In the genomic region with DNA sequence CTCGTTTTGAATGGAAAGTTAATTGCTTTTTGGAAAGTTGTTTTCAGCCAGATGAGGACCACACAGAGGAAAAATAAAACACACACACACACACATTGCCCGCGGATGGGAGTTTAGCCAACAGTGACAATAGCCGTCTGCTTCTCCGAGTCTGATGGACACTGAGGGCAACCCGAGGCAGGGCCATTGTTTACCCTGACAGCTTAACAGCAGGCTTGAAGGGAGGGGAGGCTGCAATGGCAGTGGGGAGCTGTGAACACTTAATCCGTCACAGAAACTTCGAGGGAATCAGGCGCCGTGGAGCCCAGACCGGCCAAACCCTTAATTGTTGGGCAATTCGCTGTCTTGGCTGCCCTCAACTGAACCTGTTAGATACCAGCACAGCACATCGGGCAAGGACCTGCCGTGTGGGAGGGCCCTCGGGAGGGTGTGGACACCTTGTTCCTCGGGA, we compare ENCODE assay signal across 14 cellular contexts.
DNase-seq lines count a peak whose midpoint lies in the region; ATAC-seq and TF ChIP-seq lines count a peak whose summit lies in the region.
"Had no signal": no experiment of that assay in that cellular context is flagged by ENCODE, and none has a peak within 500 bp of the region (broad histone marks: within the 10 kb centered on the region; RNA-seq: fewer than 3 reads in every experiment).

No MANE protein-coding gene starts in this region.

- CTCF ChIA-PET in PC-9 (lab: Charles Lee): no interaction called here

- H3K4me3 Mint-ChIP-seq in type B pancreatic cell: peak overlapping the region; percentile 56

- intact Hi-C loops in PC-9 (cut with micrococcal nuclease; ENCODE audit: unreplicated experiment): no loop called here

- no peak for TF ChIP-seq RAD21 in neural cell (conservative IDR thresholded peaks at IDR 0.05)

- no TSS peak for BruUV-seq in PC-9 (replicated peaks; lab: Mats Ljungman, UMichigan)

- H3K9me2 ChIP-seq in neural cell (ENCODE audit: insufficient read depth, low read length) (no peaks in the 10 kb centered on the region), PC-9 (ENCODE audit: insufficient read depth) (no peaks in the 10 kb centered on the region)

- TF ChIP-seq CTCF in neural cell (IDR thresholded peaks at IDR 0.05; ENCODE audit: poor library complexity, severe bottlenecking) (no peak), type B pancreatic cell (conservative IDR thresholded peaks at IDR 0.05) (no peak), PC-9 (conservative IDR thresholded peaks at IDR 0.05) (no peak)

- no peaks in the 10 kb centered on the region for H3K9me3 ChIP-seq in neural cell (ENCODE audit: low read length)
- H3K9me3 ChIP-seq in PC-9 (ENCODE audit: insufficient read depth, low read depth): no peaks in the 10 kb centered on the region
- H3K9me3 ChIP-seq: body of pancreas, thoracic aorta had no signal

- TF ChIP-seq EP300 in neural cell (conservative IDR thresholded peaks at IDR 0.05; ENCODE audit: poor library complexity, severe bottlenecking): peak; percentile 22

- no peaks in the 10 kb centered on the region for H3K27me3 ChIP-seq in neural cell (ENCODE audit: insufficient read depth, low read depth, low read length)
- peaks cover 12% of the 10 kb centered on the region; the same call in 1 of the 2 replicates for H3K27me3 ChIP-seq in PC-9 (ENCODE audit: insufficient read depth, low read depth)
- H3K27me3 ChIP-seq: body of pancreas had no signal

- ATAC-seq in esophagus mucosa (peak; percentile 48), HG03097 (IDR thresholded peaks at IDR 0.05; ENCODE audit: low FRiP score, unreplicated experiment) (no peak), GM18868 (IDR thresholded peaks at IDR 0.05; ENCODE audit: unreplicated experiment) (no peak)
- ATAC-seq: body of pancreas had no signal

- no peak overlapping the region for H3K27ac ChIP-seq in neural cell (ENCODE audit: low read length)
- no peak overlapping the region for H3K27ac ChIP-seq in PC-9
- H3K27ac ChIP-seq: body of pancreas, thoracic aorta had no signal

- no peak overlapping the region for H2AFZ ChIP-seq in neural cell (ENCODE audit: low read depth, low read length)
- no peak overlapping the region for H2AFZ ChIP-seq in PC-9

- H3K4me1 ChIP-seq in PC-9 (replicated peaks; ENCODE audit: insufficient read depth): peaks cover 52% of the 10 kb centered on the region
- H3K4me1 ChIP-seq: body of pancreas had no signal

- H3K4me3 ChIP-seq in neural cell (ENCODE audit: low read length): no peak overlapping the region
- H3K4me3 ChIP-seq in PC-9: no peak overlapping the region
- H3K4me3 ChIP-seq: body of pancreas, thoracic aorta had no signal

- H3K4me2 ChIP-seq in neural cell (ENCODE audit: low read length) (no peak overlapping the region), PC-9 (no peak overlapping the region)

- H3K27ac Mint-ChIP-seq in type B pancreatic cell: peak overlapping the region; percentile 60
- H3K27ac Mint-ChIP-seq: activated T-helper 2 cell treated with anti-CD3 and anti-CD28 coated beads, Interferon-gamma antibody, Interleukin-2, Interleukin-4, amounts not matched to agents 10 μg/mL and 5 μg/mL and 100 μg/mL, durations not matched to agents 14 hours and 24 hours and 36 hours had no signal

- POLR2A ChIA-PET in PC-9 (lab: Charles Lee; ENCODE audit: unreplicated experiment): interaction anchor here (0.7 kb wide), 1 partner anchor 28 kb away, joined by 3 read pairs; no protein-coding TSS in a partner anchor

- DNase-seq in NCI-H82 (lab: John Stamatoyannopoulos, UW) (peak; percentile 36), NCI-H82 treated with DMSO at 0.1 percent for 48 hours (lab: John Stamatoyannopoulos, UW; ENCODE audit: unreplicated experiment) (no peak), type B pancreatic cell (ENCODE audit: extremely low spot score, unreplicated experiment) (no peak), PC-9 (no peak)
- DNase-seq: 8988T; activated CD4-positive, alpha-beta T cell treated with anti-CD3 and anti-CD28 coated beads, Interleukin-2, amount 50 U/mL, for 48 hours; NCI-H345 had no signal

- no peaks in the 10 kb centered on the region for H3K79me2 ChIP-seq in neural cell (replicated peaks; ENCODE audit: insufficient read depth, low read length)
- no peaks in the 10 kb centered on the region for H3K79me2 ChIP-seq in PC-9 (ENCODE audit: low read depth)

- H3K36me3 Mint-ChIP-seq in type B pancreatic cell: no peaks in the 10 kb centered on the region

- no peaks in the 10 kb centered on the region for H3F3A ChIP-seq in neural cell (ENCODE audit: insufficient read depth, low read length, poor library complexity, severe bottlenecking)
- H3F3A ChIP-seq in PC-9 (ENCODE audit: insufficient read depth, low read depth): peaks cover 6% of the 10 kb centered on the region; the same call in 1 of the 2 replicates

- H3K9me3 Mint-ChIP-seq in type B pancreatic cell: no peaks in the 10 kb centered on the region
- H3K9me3 Mint-ChIP-seq: activated T-helper 2 cell treated with anti-CD3 and anti-CD28 coated beads, Interferon-gamma antibody, Interleukin-2, Interleukin-4, amounts not matched to agents 10 μg/mL and 5 μg/mL and 100 μg/mL, durations not matched to agents 14 hours and 24 hours and 36 hours had no signal

- H3K9ac ChIP-seq in neural cell (ENCODE audit: low read length): no peak overlapping the region

- H4K20me1 ChIP-seq in neural cell (ENCODE audit: insufficient read depth) (no peaks in the 10 kb centered on the region), PC-9 (ENCODE audit: insufficient read depth) (no peaks in the 10 kb centered on the region)

- peaks cover 65% of the 10 kb centered on the region for H3K4me1 Mint-ChIP-seq in type B pancreatic cell (ENCODE audit: unreplicated experiment)

- peaks cover 22% of the 10 kb centered on the region for H3K27me3 Mint-ChIP-seq in type B pancreatic cell

- H3K36me3 ChIP-seq in neural cell (ENCODE audit: insufficient read depth, low read length) (no peaks in the 10 kb centered on the region), PC-9 (ENCODE audit: low read depth) (no peaks in the 10 kb centered on the region)
- H3K36me3 ChIP-seq: thoracic aorta had no signal

TF ChIP-seq in neural cell, 6 proteins besides CTCF, POLR2A, EP300 and RAD21:
- TF ChIP-seq EZH2 (IDR thresholded peaks at IDR 0.05; ENCODE audit: borderline replicate concordance, insufficient read depth, low read length, poor library complexity, severe bottlenecking): no peak
- TF ChIP-seq POLR2AphosphoS5 (IDR thresholded peaks at IDR 0.05): peak; percentile 48
- no peak for TF ChIP-seq TAF1 (IDR thresholded peaks at IDR 0.05; ENCODE audit: low read depth)
